ENCODE assay signal across 1 cellular context in the genomic region with DNA sequence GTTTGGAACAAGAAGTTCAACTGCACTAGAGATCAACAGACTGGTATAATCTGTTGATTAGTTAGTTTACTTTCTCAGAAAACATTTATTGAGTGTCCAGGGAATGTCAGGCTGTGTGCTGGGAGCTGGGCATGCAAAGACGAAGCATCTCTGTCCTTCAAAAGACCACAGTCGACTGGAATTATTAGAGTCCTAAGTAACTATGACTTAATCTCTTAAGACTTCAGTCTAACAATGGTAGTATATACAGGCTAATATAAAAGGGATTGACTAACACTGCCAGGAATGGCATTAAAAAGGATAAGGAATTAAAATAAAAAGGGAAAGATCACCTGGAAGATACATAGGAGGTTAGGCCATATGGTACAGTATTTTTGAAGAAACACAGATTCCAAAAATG.
TF ChIP-seq lines count a peak whose summit lies in the region.

No MANE protein-coding gene starts in this region.

TF ChIP-seq in GM23338, 12 proteins besides CTCF, POLR2A, EP300 and RAD21 (continued from another document):
- TF ChIP-seq, protein P1, sequence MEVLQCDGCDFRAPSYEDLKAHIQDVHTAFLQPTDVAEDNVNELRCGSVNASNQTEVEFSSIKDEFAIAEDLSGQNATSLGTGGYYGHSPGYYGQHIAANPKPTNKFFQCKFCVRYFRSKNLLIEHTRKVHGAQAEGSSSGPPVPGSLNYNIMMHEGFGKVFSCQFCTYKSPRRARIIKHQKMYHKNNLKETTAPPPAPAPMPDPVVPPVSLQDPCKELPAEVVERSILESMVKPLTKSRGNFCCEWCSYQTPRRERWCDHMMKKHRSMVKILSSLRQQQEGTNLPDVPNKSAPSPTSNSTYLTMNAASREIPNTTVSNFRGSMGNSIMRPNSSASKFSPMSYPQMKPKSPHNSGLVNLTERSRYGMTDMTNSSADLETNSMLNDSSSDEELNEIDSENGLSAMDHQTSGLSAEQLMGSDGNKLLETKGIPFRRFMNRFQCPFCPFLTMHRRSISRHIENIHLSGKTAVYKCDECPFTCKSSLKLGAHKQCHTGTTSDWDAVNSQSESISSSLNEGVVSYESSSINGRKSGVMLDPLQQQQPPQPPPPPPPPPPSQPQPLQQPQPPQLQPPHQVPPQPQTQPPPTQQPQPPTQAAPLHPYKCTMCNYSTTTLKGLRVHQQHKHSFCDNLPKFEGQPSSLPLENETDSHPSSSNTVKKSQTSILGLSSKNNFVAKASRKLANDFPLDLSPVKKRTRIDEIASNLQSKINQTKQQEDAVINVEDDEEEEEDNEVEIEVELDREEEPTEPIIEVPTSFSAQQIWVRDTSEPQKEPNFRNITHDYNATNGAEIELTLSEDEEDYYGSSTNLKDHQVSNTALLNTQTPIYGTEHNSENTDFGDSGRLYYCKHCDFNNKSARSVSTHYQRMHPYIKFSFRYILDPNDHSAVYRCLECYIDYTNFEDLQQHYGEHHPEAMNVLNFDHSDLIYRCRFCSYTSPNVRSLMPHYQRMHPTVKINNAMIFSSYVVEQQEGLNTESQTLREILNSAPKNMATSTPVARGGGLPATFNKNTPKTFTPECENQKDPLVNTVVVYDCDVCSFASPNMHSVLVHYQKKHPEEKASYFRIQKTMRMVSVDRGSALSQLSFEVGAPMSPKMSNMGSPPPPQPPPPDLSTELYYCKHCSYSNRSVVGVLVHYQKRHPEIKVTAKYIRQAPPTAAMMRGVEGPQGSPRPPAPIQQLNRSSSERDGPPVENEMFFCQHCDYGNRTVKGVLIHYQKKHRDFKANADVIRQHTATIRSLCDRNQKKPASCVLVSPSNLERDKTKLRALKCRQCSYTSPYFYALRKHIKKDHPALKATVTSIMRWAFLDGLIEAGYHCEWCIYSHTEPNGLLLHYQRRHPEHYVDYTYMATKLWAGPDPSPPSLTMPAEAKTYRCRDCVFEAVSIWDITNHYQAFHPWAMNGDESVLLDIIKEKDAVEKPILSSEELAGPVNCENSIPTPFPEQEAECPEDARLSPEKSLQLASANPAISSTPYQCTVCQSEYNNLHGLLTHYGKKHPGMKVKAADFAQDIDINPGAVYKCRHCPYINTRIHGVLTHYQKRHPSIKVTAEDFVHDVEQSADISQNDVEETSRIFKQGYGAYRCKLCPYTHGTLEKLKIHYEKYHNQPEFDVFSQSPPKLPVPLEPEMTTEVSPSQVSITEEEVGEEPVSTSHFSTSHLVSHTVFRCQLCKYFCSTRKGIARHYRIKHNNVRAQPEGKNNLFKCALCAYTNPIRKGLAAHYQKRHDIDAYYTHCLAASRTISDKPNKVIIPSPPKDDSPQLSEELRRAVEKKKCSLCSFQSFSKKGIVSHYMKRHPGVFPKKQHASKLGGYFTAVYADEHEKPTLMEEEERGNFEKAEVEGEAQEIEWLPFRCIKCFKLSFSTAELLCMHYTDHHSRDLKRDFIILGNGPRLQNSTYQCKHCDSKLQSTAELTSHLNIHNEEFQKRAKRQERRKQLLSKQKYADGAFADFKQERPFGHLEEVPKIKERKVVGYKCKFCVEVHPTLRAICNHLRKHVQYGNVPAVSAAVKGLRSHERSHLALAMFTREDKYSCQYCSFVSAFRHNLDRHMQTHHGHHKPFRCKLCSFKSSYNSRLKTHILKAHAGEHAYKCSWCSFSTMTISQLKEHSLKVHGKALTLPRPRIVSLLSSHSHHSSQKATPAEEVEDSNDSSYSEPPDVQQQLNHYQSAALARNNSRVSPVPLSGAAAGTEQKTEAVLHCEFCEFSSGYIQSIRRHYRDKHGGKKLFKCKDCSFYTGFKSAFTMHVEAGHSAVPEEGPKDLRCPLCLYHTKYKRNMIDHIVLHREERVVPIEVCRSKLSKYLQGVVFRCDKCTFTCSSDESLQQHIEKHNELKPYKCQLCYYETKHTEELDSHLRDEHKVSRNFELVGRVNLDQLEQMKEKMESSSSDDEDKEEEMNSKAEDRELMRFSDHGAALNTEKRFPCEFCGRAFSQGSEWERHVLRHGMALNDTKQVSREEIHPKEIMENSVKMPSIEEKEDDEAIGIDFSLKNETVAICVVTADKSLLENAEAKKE (CRISPR knock-in tag; IDR thresholded peaks at IDR 0.05): no peak
- TF ChIP-seq, protein P2, sequence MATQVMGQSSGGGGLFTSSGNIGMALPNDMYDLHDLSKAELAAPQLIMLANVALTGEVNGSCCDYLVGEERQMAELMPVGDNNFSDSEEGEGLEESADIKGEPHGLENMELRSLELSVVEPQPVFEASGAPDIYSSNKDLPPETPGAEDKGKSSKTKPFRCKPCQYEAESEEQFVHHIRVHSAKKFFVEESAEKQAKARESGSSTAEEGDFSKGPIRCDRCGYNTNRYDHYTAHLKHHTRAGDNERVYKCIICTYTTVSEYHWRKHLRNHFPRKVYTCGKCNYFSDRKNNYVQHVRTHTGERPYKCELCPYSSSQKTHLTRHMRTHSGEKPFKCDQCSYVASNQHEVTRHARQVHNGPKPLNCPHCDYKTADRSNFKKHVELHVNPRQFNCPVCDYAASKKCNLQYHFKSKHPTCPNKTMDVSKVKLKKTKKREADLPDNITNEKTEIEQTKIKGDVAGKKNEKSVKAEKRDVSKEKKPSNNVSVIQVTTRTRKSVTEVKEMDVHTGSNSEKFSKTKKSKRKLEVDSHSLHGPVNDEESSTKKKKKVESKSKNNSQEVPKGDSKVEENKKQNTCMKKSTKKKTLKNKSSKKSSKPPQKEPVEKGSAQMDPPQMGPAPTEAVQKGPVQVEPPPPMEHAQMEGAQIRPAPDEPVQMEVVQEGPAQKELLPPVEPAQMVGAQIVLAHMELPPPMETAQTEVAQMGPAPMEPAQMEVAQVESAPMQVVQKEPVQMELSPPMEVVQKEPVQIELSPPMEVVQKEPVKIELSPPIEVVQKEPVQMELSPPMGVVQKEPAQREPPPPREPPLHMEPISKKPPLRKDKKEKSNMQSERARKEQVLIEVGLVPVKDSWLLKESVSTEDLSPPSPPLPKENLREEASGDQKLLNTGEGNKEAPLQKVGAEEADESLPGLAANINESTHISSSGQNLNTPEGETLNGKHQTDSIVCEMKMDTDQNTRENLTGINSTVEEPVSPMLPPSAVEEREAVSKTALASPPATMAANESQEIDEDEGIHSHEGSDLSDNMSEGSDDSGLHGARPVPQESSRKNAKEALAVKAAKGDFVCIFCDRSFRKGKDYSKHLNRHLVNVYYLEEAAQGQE (IDR thresholded peaks at IDR 0.05; ENCODE audit: unreplicated experiment): no peak
- TF ChIP-seq ZNF114 (CRISPR knock-in tag; IDR thresholded peaks at IDR 0.05) (no peak), EZH2phosphoT487 (IDR thresholded peaks at IDR 0.05; ENCODE audit: unreplicated experiment) (no peak), JUNB (IDR thresholded peaks at IDR 0.05; ENCODE audit: unreplicated experiment) (no peak), NANOG (IDR thresholded peaks at IDR 0.05; ENCODE audit: borderline replicate concordance) (no peak), ZNF331 (CRISPR knock-in tag; IDR thresholded peaks at IDR 0.05; ENCODE audit: low read depth) (no peak), EZH2 (IDR thresholded peaks at IDR 0.05; ENCODE audit: low read depth, unreplicated experiment) (no peak), CREB1 (CRISPR knock-in tag; IDR thresholded peaks at IDR 0.05; ENCODE audit: low read depth) (no peak)
- TF ChIP-seq, protein P3, sequence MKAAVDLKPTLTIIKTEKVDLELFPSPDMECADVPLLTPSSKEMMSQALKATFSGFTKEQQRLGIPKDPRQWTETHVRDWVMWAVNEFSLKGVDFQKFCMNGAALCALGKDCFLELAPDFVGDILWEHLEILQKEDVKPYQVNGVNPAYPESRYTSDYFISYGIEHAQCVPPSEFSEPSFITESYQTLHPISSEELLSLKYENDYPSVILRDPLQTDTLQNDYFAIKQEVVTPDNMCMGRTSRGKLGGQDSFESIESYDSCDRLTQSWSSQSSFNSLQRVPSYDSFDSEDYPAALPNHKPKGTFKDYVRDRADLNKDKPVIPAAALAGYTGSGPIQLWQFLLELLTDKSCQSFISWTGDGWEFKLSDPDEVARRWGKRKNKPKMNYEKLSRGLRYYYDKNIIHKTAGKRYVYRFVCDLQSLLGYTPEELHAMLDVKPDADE (IDR thresholded peaks at IDR 0.05): no peak
